ENCODE assay signal across 13 cellular contexts in genomic region chr2:8494589-8494988, GRCh38.
A peak's percentile ranks its signal among the peaks of the same experiment; 100 is the strongest.
DNase-seq lines count a peak whose midpoint lies in the region; ATAC-seq and TF ChIP-seq lines count a peak whose summit lies in the region.
"Had no signal": no experiment of that assay in that cellular context is flagged by ENCODE, and none has a peak within 500 bp of the region (broad histone marks: within the 10 kb centered on the region; RNA-seq: fewer than 3 reads in every experiment).

No MANE protein-coding gene starts in this region.

- POLR2A ChIA-PET in HCT116 (lab: Charles Lee), result no interaction called here

- no peak overlapping the region for H3K4me3 ChIP-seq in BLaER1 treated with 17β-estradiol and CSF1 and Interleukin-3, amounts not matched to agents 10 nM and 100 nM
- H3K4me3 ChIP-seq in HCT116 (replicated peaks in 1 of 2; ENCODE audit: low read depth in 1 of 2, low read length in 2 of 2), result no peak overlapping the region
- no peak overlapping the region for H3K4me3 ChIP-seq in neural progenitor cell
- H3K4me3 ChIP-seq: SJSA1 had no signal

- H3K9me2 ChIP-seq in HCT116 (ENCODE audit: insufficient read depth), result no peaks in the 10 kb centered on the region

- no peaks in the 10 kb centered on the region for H3F3A ChIP-seq in neural progenitor cell (ENCODE audit: low read depth)

- no peaks in the 10 kb centered on the region for H3K36me3 Mint-ChIP-seq in neural progenitor cell
- H3K36me3 Mint-ChIP-seq: CD4-positive, CD25-positive, alpha-beta regulatory T cell; type B pancreatic cell had no signal

- peak overlapping the region in 9 of 11 experiments; percentile 10 to 60 (median 45); a peak in 13 of 22 replicates for H3K4me2 ChIP-seq in BLaER1 treated with 17β-estradiol and CSF1 and Interleukin-3, amounts not matched to agents 10 nM and 100 nM
- 0 out of 2 replicates have a peak overlapping the region, but pooled peaks have one; percentile 12 for H3K4me2 ChIP-seq in HCT116 (ENCODE audit: low read length)
- H3K4me2 ChIP-seq in neural progenitor cell, result no peak overlapping the region

- CTCF ChIA-PET in HCT116 (lab: Charles Lee), result no interaction called here

- no peak for ATAC-seq in HCT116
- no peak for ATAC-seq in HG02763 (IDR thresholded peaks at IDR 0.05; ENCODE audit: unreplicated experiment)
- no peak for ATAC-seq in HG03039 (IDR thresholded peaks at IDR 0.05; ENCODE audit: unreplicated experiment)

- peaks cover 19 to 67% (median 55%) of the 10 kb centered on the region in 10 experiments for H3K4me1 ChIP-seq in BLaER1 treated with 17β-estradiol and CSF1 and Interleukin-3, amounts not matched to agents 10 nM and 100 nM
- H3K4me1 ChIP-seq in HCT116 (ENCODE audit: control insufficient read depth in 1 of 2, insufficient read depth in 2 of 2, low read length in 2 of 2) (peaks cover 0 to 8% of the 10 kb centered on the region in 2 experiments; a peak in 1 of 4 replicates), neural progenitor cell (peaks cover 28% of the 10 kb centered on the region)
- H3K4me1 ChIP-seq: SJSA1 had no signal

- H3K27me3 ChIP-seq in BLaER1 treated with 17β-estradiol and CSF1 and Interleukin-3, amounts not matched to agents 10 nM and 100 nM, result no peaks in the 10 kb centered on the region
- H3K27me3 ChIP-seq in HCT116 (ENCODE audit: insufficient read depth, low read length) (no peaks in the 10 kb centered on the region), neural progenitor cell (no peaks in the 10 kb centered on the region)
- H3K27me3 ChIP-seq: SJSA1 had no signal

- H4K20me1 ChIP-seq in BLaER1 treated with 17β-estradiol and CSF1 and Interleukin-3, amounts not matched to agents 10 nM and 100 nM, result no peaks in the 10 kb centered on the region
- H4K20me1 ChIP-seq in HCT116 (ENCODE audit: insufficient read depth) (no peaks in the 10 kb centered on the region), neural progenitor cell (ENCODE audit: low read depth) (no peaks in the 10 kb centered on the region)

- TF ChIP-seq CTCF in HCT116 (IDR thresholded peaks at IDR 0.05 in 2 of 3, conservative IDR thresholded peaks at IDR 0.05 in 1 of 3; ENCODE audit: borderline replicate concordance in 1 of 3, insufficient read depth in 1 of 3, low read depth in 2 of 3, low read length in 2 of 3) (no peak), neural progenitor cell (IDR thresholded peaks at IDR 0.05) (no peak)

- H3K9ac ChIP-seq in BLaER1 treated with 17β-estradiol and CSF1 and Interleukin-3, amounts not matched to agents 10 nM and 100 nM, result 0 out of 22 replicates have a peak overlapping the region, but pooled peaks of 1 of the 11 experiments have one; percentile 4
- H3K9ac ChIP-seq in HCT116 (ENCODE audit: low read length) (no peak overlapping the region), neural progenitor cell (no peak overlapping the region)

- no peaks in the 10 kb centered on the region for H3K36me3 ChIP-seq in BLaER1 treated with 17β-estradiol and CSF1 and Interleukin-3, amounts not matched to agents 10 nM and 100 nM
- H3K36me3 ChIP-seq in HCT116 (ENCODE audit: control insufficient read depth in 1 of 2, insufficient read depth in 2 of 2, low read length in 2 of 2) (no peaks in the 10 kb centered on the region), neural progenitor cell (no peaks in the 10 kb centered on the region)
- H3K36me3 ChIP-seq: SJSA1 had no signal

- H3K4me1 Mint-ChIP-seq in neural progenitor cell, result peaks cover 32% of the 10 kb centered on the region

- TF ChIP-seq RAD21 in HCT116 (IDR thresholded peaks at IDR 0.05; ENCODE audit: low read depth), result no peak

- peaks cover 2% of the 10 kb centered on the region for H3K27me3 Mint-ChIP-seq in neural progenitor cell (ENCODE audit: insufficient read depth, low read depth)
- H3K27me3 Mint-ChIP-seq: CD4-positive, CD25-positive, alpha-beta regulatory T cell; type B pancreatic cell had no signal

- H3K9me3 Mint-ChIP-seq in neural progenitor cell, result no peaks in the 10 kb centered on the region
- H3K9me3 Mint-ChIP-seq: CD4-positive, CD25-positive, alpha-beta regulatory T cell; type B pancreatic cell had no signal

- H3K4me3 Mint-ChIP-seq in neural progenitor cell, result no peak overlapping the region
- H3K4me3 Mint-ChIP-seq: CD4-positive, CD25-positive, alpha-beta regulatory T cell; type B pancreatic cell had no signal

- H3K27ac ChIP-seq in BLaER1 treated with 17β-estradiol and CSF1 and Interleukin-3, amounts not matched to agents 10 nM and 100 nM, result peak overlapping the region in 9 of 11 experiments; percentile 2 to 62 (median 41); a peak in 15 of 22 replicates
- H3K27ac ChIP-seq in HCT116 (ENCODE audit: low read depth, low read length), result no peak overlapping the region
- no peak overlapping the region for H3K27ac ChIP-seq in neural progenitor cell
- no peak overlapping the region for H3K27ac ChIP-seq in substantia nigra (ENCODE audit: low read depth, low read length, poor library complexity, severe bottlenecking)
- H3K27ac ChIP-seq: SJSA1 had no signal

- DNase-seq in HCT116 (ENCODE audit: low read depth, low spot score) (no peak), glomerular visceral epithelial cell (ENCODE audit: extremely low spot score) (peak; percentile 37), neural progenitor cell (ENCODE audit: low spot score) (no peak), NCI-H1694 (lab: John Stamatoyannopoulos, UW) (no peak), substantia nigra (lab: John Stamatoyannopoulos, UW) (no peak)
- DNase-seq: activated CD8-positive, alpha-beta memory T cell treated with anti-CD3 and anti-CD28 coated beads for 24 hours; CD4-positive, CD25-positive, alpha-beta regulatory T cell; NCI-H2081 had no signal

- H3K79me2 ChIP-seq in HCT116 (ENCODE audit: insufficient read depth, low read length), result no peaks in the 10 kb centered on the region
- no peaks in the 10 kb centered on the region for H3K79me2 ChIP-seq in neural progenitor cell (ENCODE audit: low read depth)

- peak overlapping the region; percentile 84 for H3K27ac Mint-ChIP-seq in neural progenitor cell

- intact Hi-C loops in HCT116 (cut with micrococcal nuclease), result no loop called here

- H2AFZ ChIP-seq in HCT116 (ENCODE audit: low read depth, low read length, poor library complexity, severe bottlenecking), result no peak overlapping the region
- H2AFZ ChIP-seq in neural progenitor cell (replicated peaks), result peak overlapping the region; percentile 17

- BruUV-seq in HCT116 (replicated peaks; lab: Mats Ljungman, UMichigan), result no TSS peak

- RAD21 ChIA-PET in HCT116 (lab: Charles Lee; ENCODE audit: low non-redundant PET in 1 of 2, low total read pairs in 2 of 2, uncharacterized antibody in 2 of 2, unreplicated experiment in 2 of 2), result no interaction called here

- no peaks in the 10 kb centered on the region for H3K9me3 ChIP-seq in BLaER1 treated with 17β-estradiol and CSF1 and Interleukin-3, amounts not matched to agents 10 nM and 100 nM (replicated peaks in 1 of 11)
- H3K9me3 ChIP-seq in HCT116 (ENCODE audit: control insufficient read depth in 1 of 2, insufficient read depth in 1 of 2, low read depth in 1 of 2, low read length in 2 of 2), result no peaks in the 10 kb centered on the region
- H3K9me3 ChIP-seq in neural progenitor cell (ENCODE audit: low read depth), result no peaks in the 10 kb centered on the region
- H3K9me3 ChIP-seq: SJSA1 had no signal

- TF ChIP-seq POLR2A in HCT116 (IDR thresholded peaks at IDR 0.05; ENCODE audit: borderline replicate concordance, extremely low read depth, insufficient read depth, insufficient read length), result no peak

TF ChIP-seq in HCT116, 20 proteins besides CTCF, POLR2A, EP300 and RAD21 (continues in another document):
- no peak for TF ChIP-seq YY1 (IDR thresholded peaks at IDR 0.05; ENCODE audit: extremely low read depth, insufficient replicate concordance, low read depth, low read length)
- TF ChIP-seq ZNF274 (IDR thresholded peaks at IDR 0.05; ENCODE audit: low read depth, low read length), result no peak
- TF ChIP-seq JUND (IDR thresholded peaks at IDR 0.05), result no peak
- TF ChIP-seq TCF7L2 (IDR thresholded peaks at IDR 0.05; ENCODE audit: borderline replicate concordance, extremely low read depth, insufficient read depth, insufficient read length), result no peak
- no peak for TF ChIP-seq REST (IDR thresholded peaks at IDR 0.05; ENCODE audit: low read depth)
- TF ChIP-seq, protein P1, sequence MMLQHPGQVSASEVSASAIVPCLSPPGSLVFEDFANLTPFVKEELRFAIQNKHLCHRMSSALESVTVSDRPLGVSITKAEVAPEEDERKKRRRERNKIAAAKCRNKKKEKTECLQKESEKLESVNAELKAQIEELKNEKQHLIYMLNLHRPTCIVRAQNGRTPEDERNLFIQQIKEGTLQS (IDR thresholded peaks at IDR 0.05), result no peak
- TF ChIP-seq SP1 (IDR thresholded peaks at IDR 0.05; ENCODE audit: low read depth), result no peak
- no peak for TF ChIP-seq SIN3A (IDR thresholded peaks at IDR 0.05; ENCODE audit: low read depth)

Comparison
In these comparisons a context has a peak if more than half of its experiments do, and no peak if none do; other contexts are left out.
1. H3K27ac ChIP-seq: peak in BLaER1 treated with 17β-estradiol and CSF1 and Interleukin-3, amounts not matched to agents 10 nM and 100 nM (9 of 11); none in HCT116 (single experiment), neural progenitor cell (single experiment) and substantia nigra (single experiment).